Comparison of ENCODE assay signal across 25 cellular contexts in genomic region chr15:89982315-89983055, GRCh38. TPM values are rescaled to one million over a fixed set of nuclear protein-coding genes. Genes with fewer than 3 reads are reported as not detected.
DNase-seq lines count a peak whose midpoint lies in the region; ATAC-seq, FAIRE-seq and TF ChIP-seq lines count a peak whose summit lies in the region.
"Had no signal": no experiment of that assay in that cellular context is flagged by ENCODE, and none has a peak within 500 bp of the region (broad histone marks: within the 10 kb centered on the region; RNA-seq: fewer than 3 reads in every experiment).

No MANE protein-coding gene starts in this region.

- 0 out of 2 replicates have a peak overlapping the region, but pooled peaks have one; percentile 9 for H2AFZ ChIP-seq in K562 (ENCODE audit: low read depth, low read length)

- H4K20me1 ChIP-seq in K562 (replicated peaks; ENCODE audit: control insufficient read depth, insufficient read depth, low read length): no peaks in the 10 kb centered on the region
- H4K20me1 ChIP-seq: BLaER1 treated with 17β-estradiol and CSF1 and Interleukin-3, amounts not matched to agents 10 nM and 100 nM had no signal

- DNase-seq in K562 (ENCODE audit: extremely low read depth in 1 of 4, low spot score in 3 of 4): no peak
- DNase-seq in substantia nigra (lab: John Stamatoyannopoulos, UW): peak in 1 of 49 donors; percentile 12
- DNase-seq in activated CD4-positive, alpha-beta memory T cell treated with anti-CD3 and anti-CD28 coated beads, Interleukin-2, amount 10 ng/mL, durations not matched to agents 7 days and 5 days: no peak
- DNase-seq in NCI-H1092 treated with DMSO at 0.1 percent for 48 hours (lab: John Stamatoyannopoulos, UW): no peak
- no peak for DNase-seq in NCI-H524 (lab: John Stamatoyannopoulos, UW)
- DNase-seq: AML-193; Caco-2; CD8-positive, alpha-beta T cell; DMS79 treated with DMSO at 0.1 percent for 48 hours; GF-D8; IMR-90; NCI-H1048; NCI-H1417 treated with DMSO at 0.1 percent for 48 hours; NCI-H187 treated with DMSO at 0.1 percent for 48 hours; NCI-H2171 treated with DMSO at 0.1 percent for 48 hours; NCI-H524 treated with DMSO at 0.1 percent for 48 hours; NCI-H774; PC-3; SK-N-SH had no signal

- H3K4me2 ChIP-seq in K562 (ENCODE audit: insufficient read depth, low read length): no peak overlapping the region
- H3K4me2 ChIP-seq: BLaER1 treated with 17β-estradiol and CSF1 and Interleukin-3, amounts not matched to agents 10 nM and 100 nM; SK-N-SH had no signal

- intact Hi-C loops in K562 (cut with micrococcal nuclease): no loop called here

- H3K4me3 Mint-ChIP-seq in activated CD4-positive, alpha-beta memory T cell treated with anti-CD3 and anti-CD28 coated beads, Interleukin-2, amount 10 ng/mL, durations not matched to agents 7 days and 5 days: no peak overlapping the region
- H3K4me3 Mint-ChIP-seq: CD8-positive, alpha-beta T cell had no signal

- WGBS in K562 (ENCODE audit: insufficient coverage, low coverage, missing lambda C conversion rate): 12% methylated on average over 7 of the region's 7 CpGs

- H3K36me3 ChIP-seq in HEK293 (ENCODE audit: control insufficient read depth in 2 of 2, insufficient read depth in 1 of 2, low read length in 2 of 2) (no peaks in the 10 kb centered on the region), K562 (ENCODE audit: control insufficient read depth, insufficient read depth, low read length) (no peaks in the 10 kb centered on the region), iPS-18a (ENCODE audit: control insufficient read depth, low read depth, low read length) (no peaks in the 10 kb centered on the region)
- H3K36me3 ChIP-seq: BLaER1 treated with 17β-estradiol and CSF1 and Interleukin-3, amounts not matched to agents 10 nM and 100 nM had no signal

- H3K27me3 ChIP-seq in K562 (ENCODE audit: control insufficient read depth in 2 of 2, insufficient read depth in 2 of 2, low read length in 2 of 2) (peaks cover 2 to 6% of the 10 kb centered on the region in 2 experiments; a peak in 2 of 5 replicates), iPS-18a (ENCODE audit: control insufficient read depth, insufficient read depth, low read length) (peaks cover 46% of the 10 kb centered on the region)
- H3K27me3 ChIP-seq: BLaER1 treated with 17β-estradiol and CSF1 and Interleukin-3, amounts not matched to agents 10 nM and 100 nM had no signal

- in situ Hi-C loops in K562 (cut with MboI): no loop called here

- POLR2A ChIA-PET in HEK293 (lab: Yijun Ruan, JAX) (no interaction called here), K562 (lab: Yijun Ruan, JAX) (interaction anchor here (0.6 to 1.2 kb wide), 4 partner anchors 10 to 98 kb away, joined by 3 read pairs; no protein-coding TSS in a partner anchor)
- POLR2A ChIA-PET in activated CD4-positive, alpha-beta memory T cell treated with anti-CD3 and anti-CD28 coated beads, Interleukin-2, amount 10 ng/mL, durations not matched to agents 7 days and 5 days (lab: Charles Lee): no interaction called here

- H3K9me3 Mint-ChIP-seq in activated CD4-positive, alpha-beta memory T cell treated with anti-CD3 and anti-CD28 coated beads, Interleukin-2, amount 10 ng/mL, durations not matched to agents 7 days and 5 days: peaks cover 7% of the 10 kb centered on the region

- TF ChIP-seq POLR2A in K562 (conservative IDR thresholded peaks at IDR 0.05): no peak

- TF ChIP-seq EP300 in K562 (IDR thresholded peaks at IDR 0.05; ENCODE audit: low read length): no peak

- H3K9me3 ChIP-seq in HEK293 (ENCODE audit: control insufficient read depth, insufficient read depth, low read depth, low read length): no peaks in the 10 kb centered on the region
- H3K9me3 ChIP-seq in K562 (replicated peaks; ENCODE audit: control insufficient read depth, insufficient read depth, low read depth, low read length): peaks cover 3% of the 10 kb centered on the region
- peaks cover 4% of the 10 kb centered on the region for H3K9me3 ChIP-seq in iPS-18a (ENCODE audit: control insufficient read depth, low read depth, low read length)
- H3K9me3 ChIP-seq: Caco-2, SK-N-SH had no signal

- no peak overlapping the region for H3K4me3 ChIP-seq in HEK293 (ENCODE audit: low read depth, low read length)
- no peak overlapping the region for H3K4me3 ChIP-seq in K562
- H3K4me3 ChIP-seq in iPS-18a (ENCODE audit: low read length): no peak overlapping the region
- H3K4me3 ChIP-seq: BLaER1 treated with 17β-estradiol and CSF1 and Interleukin-3, amounts not matched to agents 10 nM and 100 nM had no signal

- no peak for FAIRE-seq in K562 (lab: Jason Lieb, UNC)
- FAIRE-seq: A204.1, GM12891, H54 had no signal

- no peak overlapping the region for H3K27ac Mint-ChIP-seq in activated CD4-positive, alpha-beta memory T cell treated with anti-CD3 and anti-CD28 coated beads, Interleukin-2, amount 10 ng/mL, durations not matched to agents 7 days and 5 days
- H3K27ac Mint-ChIP-seq: CD8-positive, alpha-beta T cell had no signal

- no peak for ATAC-seq in K562
- ATAC-seq: CD8-positive, alpha-beta T cell; PC-3 had no signal

- H3K79me2 ChIP-seq in K562 (ENCODE audit: control insufficient read depth, insufficient read depth, low read length): no peaks in the 10 kb centered on the region

- no peaks in the 10 kb centered on the region for H3K9me1 ChIP-seq in K562 (ENCODE audit: control insufficient read depth, insufficient read depth, low read length)

- CTCF ChIA-PET in HEK293 (lab: Yijun Ruan, JAX) (interaction anchor here (0.6 to 4.2 kb wide), 2 partner anchors 11 to 104 kb away, joined by 3 to 28 read pairs; no protein-coding TSS in a partner anchor), K562 (lab: Yijun Ruan, JAX; ENCODE audit: low intra/inter-chr PET ratio) (no interaction called here)
- CTCF ChIA-PET in activated CD4-positive, alpha-beta memory T cell treated with anti-CD3 and anti-CD28 coated beads, Interleukin-2, amount 10 ng/mL, durations not matched to agents 7 days and 5 days (lab: Charles Lee): interaction anchor here (1.2 kb wide), 1 partner anchor 242 kb away, joined by 3 read pairs; no protein-coding TSS in a partner anchor

- H3K36me3 Mint-ChIP-seq in activated CD4-positive, alpha-beta memory T cell treated with anti-CD3 and anti-CD28 coated beads, Interleukin-2, amount 10 ng/mL, durations not matched to agents 7 days and 5 days (ENCODE audit: low read depth): no peaks in the 10 kb centered on the region
- H3K36me3 Mint-ChIP-seq: CD8-positive, alpha-beta T cell had no signal

- peaks cover 18% of the 10 kb centered on the region for H3K27me3 Mint-ChIP-seq in activated CD4-positive, alpha-beta memory T cell treated with anti-CD3 and anti-CD28 coated beads, Interleukin-2, amount 10 ng/mL, durations not matched to agents 7 days and 5 days

- no peak for TF ChIP-seq RAD21 in K562 (CRISPR knock-in tag; conservative IDR thresholded peaks at IDR 0.05 in 1 of 2, IDR thresholded peaks at IDR 0.05 in 1 of 2)

- H3K9ac ChIP-seq in K562 (ENCODE audit: insufficient read depth in 1 of 2, low read depth in 2 of 2, low read length in 2 of 2) (no peak overlapping the region), iPS-18a (ENCODE audit: low read length) (peak overlapping the region; percentile 38)
- H3K9ac ChIP-seq: BLaER1 treated with 17β-estradiol and CSF1 and Interleukin-3, amounts not matched to agents 10 nM and 100 nM; SK-N-SH had no signal

- no peak for TF ChIP-seq CTCF in HEK293 (tag by site-specific recombination; IDR thresholded peaks at IDR 0.05)
- no peak for TF ChIP-seq CTCF in K562 (IDR thresholded peaks at IDR 0.05 in 2 of 3, conservative IDR thresholded peaks at IDR 0.05 in 1 of 3; ENCODE audit: insufficient read depth in 2 of 3, low read depth in 1 of 3, low read length in 3 of 3)

- H3K27ac ChIP-seq in HEK293 (ENCODE audit: extremely low read depth, low read depth, low read length) (no peak overlapping the region), K562 (ENCODE audit: extremely low read depth, low read depth, low read length) (no peak overlapping the region), iPS-18a (ENCODE audit: low read length) (no peak overlapping the region), substantia nigra (ENCODE audit: low read depth, low read length, poor library complexity, severe bottlenecking) (peak overlapping the region; percentile 22)
- H3K27ac ChIP-seq: BLaER1 treated with 17β-estradiol and CSF1 and Interleukin-3, amounts not matched to agents 10 nM and 100 nM had no signal

- no peaks in the 10 kb centered on the region for H3K4me1 Mint-ChIP-seq in activated CD4-positive, alpha-beta memory T cell treated with anti-CD3 and anti-CD28 coated beads, Interleukin-2, amount 10 ng/mL, durations not matched to agents 7 days and 5 days

- H3K4me1 ChIP-seq in HEK293 (ENCODE audit: control insufficient read depth, insufficient read depth, low read length) (0 out of 2 replicates have a peak, but pooled peaks cover 3% of the 10 kb centered on the region), K562 (replicated peaks in 1 of 2; ENCODE audit: control insufficient read depth in 2 of 2, insufficient read depth in 2 of 2, low read length in 2 of 2) (no peaks in the 10 kb centered on the region; a peak in 1 of 5 replicates), iPS-18a (ENCODE audit: control insufficient read depth, low read depth, low read length) (peaks cover 14% of the 10 kb centered on the region)
- H3K4me1 ChIP-seq: Caco-2 had no signal

- BruUV-seq in K562 (replicated peaks; lab: Mats Ljungman, UMichigan): no TSS peak

TF ChIP-seq in HEK293, 187 proteins besides CTCF, POLR2A, EP300 and RAD21 (continues in another document):
- no peak for TF ChIP-seq ZNF677 (tag by site-specific recombination; IDR thresholded peaks at IDR 0.05)

TF ChIP-seq in K562, 482 proteins besides CTCF, POLR2A, EP300 and RAD21 (continues in another document):
- no peak for TF ChIP-seq STAG1 (CRISPR knock-in tag; IDR thresholded peaks at IDR 0.05; ENCODE audit: borderline replicate concordance)

RNA-seq across cellular contexts. Expression of gene ZNF710, which starts 18.6 kb away (rescaled TPM):
- total RNA-seq in K562 (2011; cell fraction: chromatin; rRNA removed; ENCODE audit: low replicate concordance): 2.3 and 8.1 TPM in 2 replicates
- total RNA-seq in K562 (2011; cell fraction: nucleolus; rRNA removed): 5.5 TPM in 2 replicates
- 4.4 TPM in 2 replicates for total RNA-seq in K562 (2011; cell fraction: nucleoplasm; rRNA removed)
- total RNA-seq in K562 (2014; rRNA removed) (5.9 and 6.3 TPM in 2 replicates), K562 (2014; rRNA removed; fragmentation: Illumina TruSeq; extraction: Trizol) (2.8 and 5.2 TPM in 2 replicates), K562 (2015; rRNA removed; fragmentation: Illumina TruSeq; extraction: Trizol) (6.0 and 6.2 TPM in 2 replicates), K562 (2021) (14.2 and 16.7 TPM in 2 replicates)
- polyA plus RNA-seq in K562 (2011; rRNA removed) (2.0 and 2.5 TPM in 2 replicates), K562 (2014; fragmentation: Illumina TruSeq; extraction: Trizol) (4.6 and 8.0 TPM in 2 replicates), K562 (2014; fragmentation: Nextera tagmentation; extraction: Ambion mirVana) (under 1 TPM; 0.56 to 0.63 TPM), K562 (2014; rRNA removed) (4.3 and 6.2 TPM in 2 replicates)
- polyA plus RNA-seq in K562 (2011; cell fraction: cytosol; rRNA removed): 3.7 and 4.2 TPM in 2 replicates
- 3.1 and 6.2 TPM in 2 replicates for polyA plus RNA-seq in K562 (2011; cell fraction: nucleus; rRNA removed)
- 4.2 and 6.5 TPM in 2 replicates for polyA plus RNA-seq in K562 (2012)
- 1.4 and 2.5 TPM in 2 replicates for polyA minus RNA-seq in K562 (2011; rRNA and poly(A)+ RNA removed)
- 7.5 and 8.4 TPM in 2 replicates for polyA minus RNA-seq in K562 (2011; cell fraction: cytosol; rRNA and poly(A)+ RNA removed)
- 2.2 and 3.3 TPM in 2 replicates for polyA minus RNA-seq in K562 (2011; cell fraction: nucleus; rRNA and poly(A)+ RNA removed)
- 10 to 100 TPM; 19.4 to 20.7 TPM for total RNA-seq in activated CD4-positive, alpha-beta memory T cell treated with anti-CD3 and anti-CD28 coated beads, Interleukin-2, amount 10 ng/mL, durations not matched to agents 7 days and 5 days
